In the genomic region with DNA sequence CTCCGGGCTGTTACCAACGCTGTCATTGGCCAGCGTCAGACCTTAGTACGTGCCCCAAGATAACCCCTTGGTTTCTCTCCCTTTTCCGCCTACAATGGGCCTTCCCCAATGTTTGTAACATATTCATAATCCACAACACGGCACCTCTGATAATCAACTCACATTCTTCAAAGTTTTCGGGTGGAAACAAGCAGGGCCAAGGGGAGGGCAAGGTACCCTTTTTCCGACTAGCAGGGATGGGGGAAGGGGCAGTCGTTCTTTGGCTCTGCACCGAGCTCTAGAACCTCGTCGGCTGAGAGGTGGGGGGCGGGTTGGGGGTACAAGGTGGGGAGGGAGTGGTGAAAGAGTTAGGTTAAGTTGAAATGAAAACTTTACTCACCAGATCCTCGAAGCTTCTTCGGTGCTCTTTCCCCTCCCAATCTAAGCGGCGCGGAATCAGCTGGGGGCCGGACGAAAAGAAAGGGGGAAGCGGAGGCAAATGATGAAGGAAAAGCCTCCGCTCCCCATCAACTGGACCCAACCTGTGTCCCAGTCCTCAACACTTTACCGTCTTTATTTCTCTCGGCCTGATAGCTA, we compare ENCODE assay signal across 8 cellular contexts. TPM values are rescaled to one million over a fixed set of nuclear protein-coding genes. Genes with fewer than 3 reads are reported as not detected.
DNase-seq lines count a peak whose midpoint lies in the region; ATAC-seq, FAIRE-seq and TF ChIP-seq lines count a peak whose summit lies in the region.

No MANE protein-coding gene starts in this region.

- H3K9ac ChIP-seq in iPS-15b (ENCODE audit: low read depth, low read length): peak overlapping the region; percentile 60

- no peak for TF ChIP-seq CTCF in body of pancreas (IDR thresholded peaks at IDR 0.05)

- 0% methylated on average over 20 to 22 of the region's 24 CpGs for WGBS in body of pancreas, 2 donors

- FAIRE-seq in GM18507 (lab: Jason Lieb, UNC): peak; percentile 89

- ATAC-seq in HG02885 (IDR thresholded peaks at IDR 0.05; ENCODE audit: poor library complexity, unreplicated experiment) (peak; percentile 58), body of pancreas (peak; percentile 79)

- H3K4me3 ChIP-seq in body of pancreas (peak overlapping the region; percentile 25 to 43), iPS-15b (ENCODE audit: low read depth, low read length) (peak overlapping the region; percentile 82), skeletal muscle cell (ENCODE audit: low read depth, low read length) (peak overlapping the region; percentile 73)

- peak; percentile 25 for DNase-seq in GM18507 (ENCODE audit: extremely low spot score, insufficient read length, low read depth)
- peak; percentile 63 for DNase-seq in NCI-H2029 (lab: John Stamatoyannopoulos, UW)
- peak; percentile 75 for DNase-seq in UCSD-AML1 (lab: John Stamatoyannopoulos, UW; ENCODE audit: unreplicated experiment)
- peak; percentile 73 to 83 (median 81) for DNase-seq in body of pancreas
- DNase-seq in skeletal muscle cell (ENCODE audit: low read depth): peak; percentile 13
- DNase-seq in GF-D8 (lab: John Stamatoyannopoulos, UW): no peak

- intact Hi-C loops in body of pancreas (cut with DNase I): no loop called here

- H3K36me3 ChIP-seq in body of pancreas (replicated peaks in 1 of 2; ENCODE audit: insufficient read depth in 1 of 2, low read depth in 2 of 2) (no peaks in the 10 kb centered on the region), iPS-15b (ENCODE audit: control insufficient read depth, insufficient read depth, low read length) (no peaks in the 10 kb centered on the region)

- H3K4me1 ChIP-seq in body of pancreas (no peaks in the 10 kb centered on the region), iPS-15b (ENCODE audit: control insufficient read depth, insufficient read depth, low read length) (no peaks in the 10 kb centered on the region)

- peak overlapping the region; percentile 75 to 92 (median 80) for H3K27ac ChIP-seq in body of pancreas

- no peaks in the 10 kb centered on the region for H3K9me3 ChIP-seq in body of pancreas
- H3K9me3 ChIP-seq in iPS-15b (ENCODE audit: control insufficient read depth, insufficient read depth, low read length): no peaks in the 10 kb centered on the region

- TF ChIP-seq POLR2A in body of pancreas (IDR thresholded peaks at IDR 0.05): peak in 1 of 3 donors; percentile 20

- H3K27me3 ChIP-seq in body of pancreas (no peaks in the 10 kb centered on the region), iPS-15b (ENCODE audit: control insufficient read depth, insufficient read depth, low read length) (no peaks in the 10 kb centered on the region)

RNA-seq across cellular contexts. Expression of a gene that starts 1.4 kb away (rescaled TPM):
- total RNA-seq in body of pancreas: 10 to 100 TPM; 11.2 to 11.4 TPM
